In the genomic region with DNA sequence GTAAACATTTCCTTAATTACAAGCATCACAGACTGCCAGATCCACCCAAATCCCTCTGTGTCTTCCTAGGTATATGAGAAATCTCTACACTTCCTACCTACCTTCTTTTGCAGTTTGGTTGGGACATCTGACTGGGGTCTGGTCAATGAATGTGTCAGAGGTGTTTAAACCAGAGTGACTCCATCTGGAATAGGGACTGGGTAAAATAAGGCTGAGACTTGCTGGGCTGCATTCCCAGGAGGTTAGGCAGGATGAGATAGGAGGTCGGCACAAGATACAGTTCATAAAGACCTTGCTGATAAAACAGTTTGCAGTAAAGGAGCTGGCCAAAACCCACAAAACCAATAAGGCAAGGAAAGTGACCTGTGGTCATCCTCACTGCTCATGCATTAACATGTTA, we compare ENCODE assay signal across 27 cellular contexts.
"Had no signal": no experiment of that assay in that cellular context is flagged by ENCODE, and none has a peak within 500 bp of the region (broad histone marks: within the 10 kb centered on the region; RNA-seq: fewer than 3 reads in every experiment).

No MANE protein-coding gene starts in this region.

- H3K27ac Mint-ChIP-seq: stimulated activated effector memory CD8-positive, alpha-beta T cell treated with anti-CD3 and anti-CD28 coated beads, Interleukin-12 subunit alpha, Interleukin-12 subunit beta, amount 100 ng/mL, for 72 hours; stimulated activated memory B cell treated with anti-CD40 and anti-IgM and Interleukin-4, amounts not matched to agents 10 μg/mL and 1 μg/mL and 100 μg/mL, for 72 hours; stimulated activated naive B cell treated with anti-CD40 and anti-IgM and Interleukin-4, amounts not matched to agents 10 μg/mL and 1 μg/mL and 100 μg/mL, for 72 hours; stimulated activated naive CD8-positive, alpha-beta T cell treated with anti-CD3 and anti-CD28 coated beads, Interleukin-15, amount 100 ng/mL, for 72 hours; stimulated activated naive CD8-positive, alpha-beta T cell treated with anti-CD3 and anti-CD28 coated beads, Interleukin-15, Interleukin-2, amounts not matched to agents 100 ng/mL and 50 ng/mL, for 24 hours; type B pancreatic cell had no signal

- H3K27ac ChIP-seq: stomach, suprapubic skin, testis, thoracic aorta, thyroid gland, tibial artery, tibial nerve, transverse colon, upper lobe of left lung, upper lobe of right lung, uterus, vagina had no signal

- DNase-seq: stimulated activated CD4-positive, alpha-beta T cell treated with anti-CD3 and anti-CD28 coated beads, Interleukin-2, amount 100 ng/mL, for 48 hours; stimulated activated CD4-positive, alpha-beta T cell treated with anti-CD3 and anti-CD28 coated beads, Interleukin-4, amount 100 ng/mL, for 1 hour; stimulated activated CD4-positive, alpha-beta T cell treated with anti-CD3 and anti-CD28 coated beads, Interleukin-4, amount 100 ng/mL, for 24 hours; stimulated activated CD4-positive, alpha-beta T cell treated with anti-CD3 and anti-CD28 coated beads, Interleukin-4, amount 100 ng/mL, for 4 hours; stimulated activated CD8-positive, alpha-beta memory T cell treated with anti-CD3 and anti-CD28 coated beads, Interleukin-4, amount 100 ng/mL, for 48 hours; stimulated activated naive B cell treated with anti-CD40 and anti-IgM and Interleukin-4, amounts not matched to agents 10 μg/mL and 1 μg/mL and 100 μg/mL, for 72 hours; stimulated activated naive CD4-positive, alpha-beta T cell; stimulated activated naive CD4-positive, alpha-beta T cell treated with Interleukin-2 at 50 U/mL for 16 hours; stimulated activated naive CD8-positive, alpha-beta T cell treated with anti-CD3 and anti-CD28 coated beads, Interleukin-15, amount 100 ng/mL, for 72 hours; stimulated activated naive CD8-positive, alpha-beta T cell treated with anti-CD3 and anti-CD28 coated beads, Interleukin-15, Interleukin-2, amounts not matched to agents 100 U/mL and 50 U/mL, for 24 hours; stomach; substantia nigra; testis; thyroid gland; tibial artery; transverse colon; upper lobe of left lung; upper lobe of right lung; uterus had no signal

- H3K27me3 ChIP-seq: stomach, testis, thyroid gland, tibial nerve, upper lobe of left lung, uterus, vagina had no signal

- H3K4me1 Mint-ChIP-seq: stimulated activated effector memory CD8-positive, alpha-beta T cell treated with anti-CD3 and anti-CD28 coated beads, Interleukin-12 subunit alpha, Interleukin-12 subunit beta, amount 100 ng/mL, for 72 hours; stimulated activated memory B cell treated with anti-CD40 and anti-IgM and Interleukin-4, amounts not matched to agents 10 μg/mL and 1 μg/mL and 100 μg/mL, for 72 hours; stimulated activated naive B cell treated with anti-CD40 and anti-IgM and Interleukin-4, amounts not matched to agents 10 μg/mL and 1 μg/mL and 100 μg/mL, for 72 hours; stimulated activated naive CD8-positive, alpha-beta T cell treated with anti-CD3 and anti-CD28 coated beads, Interleukin-15, amount 100 ng/mL, for 72 hours had no signal

- H3K9me3 ChIP-seq: stomach, suprapubic skin, testis, thoracic aorta, thyroid gland, tibial artery, tibial nerve, transverse colon, upper lobe of left lung, upper lobe of right lung, uterus, vagina had no signal

- H3K9me3 Mint-ChIP-seq: stimulated activated effector memory CD8-positive, alpha-beta T cell treated with anti-CD3 and anti-CD28 coated beads, Interleukin-12 subunit alpha, Interleukin-12 subunit beta, amount 100 ng/mL, for 72 hours; stimulated activated naive CD8-positive, alpha-beta T cell treated with anti-CD3 and anti-CD28 coated beads, Interleukin-15, amount 100 ng/mL, for 72 hours; stimulated activated naive CD8-positive, alpha-beta T cell treated with anti-CD3 and anti-CD28 coated beads, Interleukin-15, Interleukin-2, amounts not matched to agents 100 ng/mL and 50 ng/mL, for 24 hours; type B pancreatic cell had no signal

- ATAC-seq: stimulated activated effector memory CD8-positive, alpha-beta T cell treated with anti-CD3 and anti-CD28 coated beads, Interleukin-12 subunit alpha, Interleukin-12 subunit beta, amount 100 ng/mL, for 72 hours; stimulated activated memory B cell treated with anti-CD40 and anti-IgM and Interleukin-4, amounts not matched to agents 10 μg/mL and 1 μg/mL and 100 μg/mL, for 72 hours; stimulated activated naive B cell treated with anti-CD40 and anti-IgM and Interleukin-4, amounts not matched to agents 10 μg/mL and 1 μg/mL and 100 μg/mL, for 72 hours; stimulated activated naive CD8-positive, alpha-beta T cell treated with anti-CD3 and anti-CD28 coated beads, Interleukin-15, amount 100 ng/mL, for 72 hours; stimulated activated naive CD8-positive, alpha-beta T cell treated with anti-CD3 and anti-CD28 coated beads, Interleukin-15, Interleukin-2, amounts not matched to agents 100 U/mL and 50 U/mL, for 24 hours; upper lobe of right lung had no signal

- H3K4me3 ChIP-seq: stomach, suprapubic skin, testis, thoracic aorta, thyroid gland, tibial artery, tibial nerve, transverse colon, upper lobe of left lung, upper lobe of right lung, uterus, vagina had no signal

- H3K36me3 ChIP-seq: stomach, suprapubic skin, thoracic aorta, thyroid gland, tibial artery, tibial nerve, transverse colon, upper lobe of left lung, upper lobe of right lung, uterus, vagina had no signal

- H3K36me3 Mint-ChIP-seq: stimulated activated effector memory CD8-positive, alpha-beta T cell treated with anti-CD3 and anti-CD28 coated beads, Interleukin-12 subunit alpha, Interleukin-12 subunit beta, amount 100 ng/mL, for 72 hours; stimulated activated memory B cell treated with anti-CD40 and anti-IgM and Interleukin-4, amounts not matched to agents 10 μg/mL and 1 μg/mL and 100 μg/mL, for 72 hours; stimulated activated naive B cell treated with anti-CD40 and anti-IgM and Interleukin-4, amounts not matched to agents 10 μg/mL and 1 μg/mL and 100 μg/mL, for 72 hours; type B pancreatic cell had no signal

- H3K4me3 Mint-ChIP-seq: stimulated activated effector memory CD8-positive, alpha-beta T cell treated with anti-CD3 and anti-CD28 coated beads, Interleukin-12 subunit alpha, Interleukin-12 subunit beta, amount 100 ng/mL, for 72 hours; stimulated activated memory B cell treated with anti-CD40 and anti-IgM and Interleukin-4, amounts not matched to agents 10 μg/mL and 1 μg/mL and 100 μg/mL, for 72 hours; stimulated activated naive B cell treated with anti-CD40 and anti-IgM and Interleukin-4, amounts not matched to agents 10 μg/mL and 1 μg/mL and 100 μg/mL, for 72 hours; stimulated activated naive CD8-positive, alpha-beta T cell treated with anti-CD3 and anti-CD28 coated beads, Interleukin-15, amount 100 ng/mL, for 72 hours; stimulated activated naive CD8-positive, alpha-beta T cell treated with anti-CD3 and anti-CD28 coated beads, Interleukin-15, Interleukin-2, amounts not matched to agents 100 ng/mL and 50 ng/mL, for 24 hours; type B pancreatic cell had no signal

- H3K4me1 ChIP-seq: stomach, suprapubic skin, testis, thyroid gland, tibial artery, tibial nerve, transverse colon, upper lobe of left lung, upper lobe of right lung, uterus, vagina had no signal
